In the genomic region with DNA sequence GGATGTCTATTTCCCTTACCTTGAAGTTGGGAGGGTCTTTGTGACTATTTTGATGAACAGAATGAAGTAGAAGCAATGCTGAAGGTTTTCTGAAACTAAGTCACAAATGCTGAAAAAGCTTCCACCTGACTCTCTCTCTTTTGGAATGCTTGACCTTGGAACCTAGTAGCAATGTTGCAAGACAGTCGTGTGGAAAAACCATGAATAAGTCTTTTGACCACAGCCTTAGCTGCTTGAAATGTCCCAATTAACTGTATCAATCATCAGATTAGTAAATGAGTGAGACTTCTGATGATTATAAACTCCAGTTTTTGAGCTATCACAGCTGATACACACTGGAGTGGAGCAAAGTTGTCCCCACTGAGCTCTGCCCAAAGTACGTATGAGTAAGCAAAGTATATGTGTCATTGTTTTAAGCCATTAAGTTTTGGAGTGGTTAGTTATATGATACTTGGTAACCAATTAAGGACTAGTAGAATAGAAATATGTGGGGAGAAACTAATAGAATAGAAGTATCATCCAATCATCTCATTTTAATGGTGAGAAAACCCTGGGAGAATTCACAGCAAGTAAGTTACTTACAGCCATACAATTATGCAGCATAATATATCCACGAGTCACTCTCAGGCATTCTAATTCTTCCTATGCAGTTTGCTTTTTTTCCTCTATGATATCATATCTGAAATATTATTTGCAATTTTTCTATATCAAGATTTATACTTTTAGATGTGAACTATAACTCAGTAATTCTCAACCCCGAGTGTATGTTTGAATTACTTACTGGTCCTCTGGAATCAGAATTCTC, we compare ENCODE assay signal across 31 cellular contexts.
DNase-seq lines count a peak whose midpoint lies in the region; FAIRE-seq and TF ChIP-seq lines count a peak whose summit lies in the region.
"Had no signal": no experiment of that assay in that cellular context is flagged by ENCODE, and none has a peak within 500 bp of the region (broad histone marks: within the 10 kb centered on the region; RNA-seq: fewer than 3 reads in every experiment).

No MANE protein-coding gene starts in this region.

- H3K36me3 ChIP-seq in neural progenitor cell (no peaks in the 10 kb centered on the region), uterus (no peaks in the 10 kb centered on the region)
- H3K36me3 ChIP-seq: BLaER1, gastrocnemius medialis, lower lobe of right lung, upper lobe of left lung had no signal

- no peak for FAIRE-seq in GM12891 (lab: Jason Lieb, UNC)
- FAIRE-seq: GM12878 had no signal

- H3K4me3 ChIP-seq in choroid plexus epithelial cell (ENCODE audit: low read depth, low read length), result no peak overlapping the region
- H3K4me3 ChIP-seq in neural progenitor cell, result no peak overlapping the region
- no peak overlapping the region for H3K4me3 ChIP-seq in uterus
- H3K4me3 ChIP-seq: BLaER1, gastrocnemius medialis, GM12878, lower lobe of right lung, upper lobe of left lung had no signal

- H3K9me3 ChIP-seq in neural progenitor cell (ENCODE audit: low read depth), result no peaks in the 10 kb centered on the region
- peaks cover 0 to 4% of the 10 kb centered on the region in 2 donors for H3K9me3 ChIP-seq in uterus
- H3K9me3 ChIP-seq: BLaER1, gastrocnemius medialis, lower lobe of right lung, upper lobe of left lung had no signal

- H3K27ac Mint-ChIP-seq in neural progenitor cell, result no peak overlapping the region
- H3K27ac Mint-ChIP-seq: activated naive CD4-positive, alpha-beta T cell treated with anti-CD3 and anti-CD28 coated beads, Interleukin-2, amount 50 U/mL, for 24 hours; activated T-helper 17 cell treated with anti-CD3 and anti-CD28 coated beads, Interleukin-2, amount 50 U/mL, for 72 hours; WTC11 had no signal

- H3K27ac ChIP-seq in neural progenitor cell (no peak overlapping the region), uterus (no peak overlapping the region)
- H3K27ac ChIP-seq: BLaER1, gastrocnemius medialis, lower lobe of right lung, upper lobe of left lung had no signal

- no peaks in the 10 kb centered on the region for H4K20me1 ChIP-seq in neural progenitor cell (ENCODE audit: low read depth)
- H4K20me1 ChIP-seq: BLaER1 had no signal

- TF ChIP-seq CTCF in choroid plexus epithelial cell (conservative IDR thresholded peaks at IDR 0.05; ENCODE audit: low read depth, low read length), result no peak
- TF ChIP-seq CTCF in neural progenitor cell (IDR thresholded peaks at IDR 0.05), result no peak
- no peak for TF ChIP-seq CTCF in uterus (IDR thresholded peaks at IDR 0.05)

- no peak overlapping the region for H3K9ac ChIP-seq in neural progenitor cell
- H3K9ac ChIP-seq: BLaER1 had no signal

- DNase-seq in EH (ENCODE audit: low read depth) (peak; percentile 7), NCI-H226 (peak; percentile 12), choroid plexus epithelial cell (ENCODE audit: low read depth) (peak; percentile 55), kidney tubule cell (ENCODE audit: low spot score) (peak; percentile 87), neural progenitor cell (ENCODE audit: low spot score) (no peak), uterus (no peak), epidermal melanocyte (ENCODE audit: insufficient read length, low spot score) (no peak), GM12891 (ENCODE audit: insufficient read length, low spot score) (no peak)
- DNase-seq: activated CD4-positive, alpha-beta T cell treated with anti-CD3 and anti-CD28 coated beads, Interleukin-2, amount 50 U/mL, for 1 hour; aorta; cerebellar nuclear complex; DMS79; gastrocnemius medialis; H9; islet precursor cell; lower lobe of right lung; NCI-H1105 treated with DMSO at 0.1 percent for 48 hours; NCI-H2029; NCI-H82; posterior cingulate gyrus; stimulated activated CD4-positive, alpha-beta T cell treated with anti-CD3 and anti-CD28 coated beads, Interleukin-1b, Interleukin-23, amount 100 ng/mL, for 48 hours; substantia nigra; SW 1271; T1000; upper lobe of left lung had no signal

- H3K27me3 ChIP-seq in neural progenitor cell, result no peaks in the 10 kb centered on the region
- no peaks in the 10 kb centered on the region for H3K27me3 ChIP-seq in uterus
- H3K27me3 ChIP-seq: BLaER1, gastrocnemius medialis, upper lobe of left lung had no signal

- intact Hi-C loops in uterus (cut with DNase I; ENCODE audit: low total_unique reads), result no loop called here

- no peak for TF ChIP-seq POLR2A in uterus (IDR thresholded peaks at IDR 0.05)
- no peak for TF ChIP-seq POLR2A in GM12891 (IDR thresholded peaks at IDR 0.05; ENCODE audit: low read depth, low read length)

- no peaks in the 10 kb centered on the region for H3F3A ChIP-seq in neural progenitor cell (ENCODE audit: low read depth)

- no peaks in the 10 kb centered on the region for H3K9me3 Mint-ChIP-seq in neural progenitor cell
- H3K9me3 Mint-ChIP-seq: neural crest cell had no signal

- H3K36me3 Mint-ChIP-seq in neural progenitor cell, result no peaks in the 10 kb centered on the region
- H3K36me3 Mint-ChIP-seq: activated naive CD4-positive, alpha-beta T cell treated with anti-CD3 and anti-CD28 coated beads, Interleukin-2, amount 50 U/mL, for 24 hours; WTC11 had no signal

- H2AFZ ChIP-seq in neural progenitor cell (replicated peaks), result no peak overlapping the region

- peaks cover 5% of the 10 kb centered on the region for H3K4me1 Mint-ChIP-seq in neural progenitor cell
- H3K4me1 Mint-ChIP-seq: activated naive CD4-positive, alpha-beta T cell treated with anti-CD3 and anti-CD28 coated beads, Interleukin-2, amount 50 U/mL, for 24 hours; activated T-helper 17 cell treated with anti-CD3 and anti-CD28 coated beads, Interleukin-2, amount 50 U/mL, for 72 hours; neural crest cell had no signal

- no peak overlapping the region for H3K4me2 ChIP-seq in neural progenitor cell
- H3K4me2 ChIP-seq: BLaER1 had no signal

- peaks cover 8% of the 10 kb centered on the region for H3K4me1 ChIP-seq in neural progenitor cell
- H3K4me1 ChIP-seq in uterus, result no peaks in the 10 kb centered on the region
- H3K4me1 ChIP-seq: BLaER1, gastrocnemius medialis, lower lobe of right lung, upper lobe of left lung had no signal

- H3K4me3 Mint-ChIP-seq in neural progenitor cell, result no peak overlapping the region
- H3K4me3 Mint-ChIP-seq: activated naive CD4-positive, alpha-beta T cell treated with anti-CD3 and anti-CD28 coated beads, Interleukin-2, amount 50 U/mL, for 24 hours; activated T-helper 17 cell treated with anti-CD3 and anti-CD28 coated beads, Interleukin-2, amount 50 U/mL, for 72 hours; H9; neural crest cell; WTC11 had no signal

- no peaks in the 10 kb centered on the region for H3K27me3 Mint-ChIP-seq in neural progenitor cell (ENCODE audit: insufficient read depth, low read depth)
- H3K27me3 Mint-ChIP-seq: activated naive CD4-positive, alpha-beta T cell treated with anti-CD3 and anti-CD28 coated beads, Interleukin-2, amount 50 U/mL, for 24 hours; activated T-helper 17 cell treated with anti-CD3 and anti-CD28 coated beads, Interleukin-2, amount 50 U/mL, for 72 hours had no signal

- H3K79me2 ChIP-seq in neural progenitor cell (ENCODE audit: low read depth), result no peaks in the 10 kb centered on the region

TF ChIP-seq in GM12891, 5 proteins besides CTCF, POLR2A, EP300 and RAD21:
- TF ChIP-seq PAX5 (IDR thresholded peaks at IDR 0.05; ENCODE audit: insufficient read depth, low read length, severe bottlenecking) (no peak), TAF1 (IDR thresholded peaks at IDR 0.05; ENCODE audit: low read depth, low read length) (no peak), POLR2AphosphoS5 (IDR thresholded peaks at IDR 0.05; ENCODE audit: low read depth, low read length) (no peak), POU2F2 (IDR thresholded peaks at IDR 0.05; ENCODE audit: low read depth, low read length) (no peak), SPI1 (IDR thresholded peaks at IDR 0.05; ENCODE audit: low read depth, low read length) (no peak)

Comparison
In these comparisons a context has a peak if more than half of its experiments do, and no peak if none do; other contexts are left out.
1. DNase-seq: peak in EH (single experiment), NCI-H226 (single experiment), choroid plexus epithelial cell (single experiment) and kidney tubule cell (single experiment); none in neural progenitor cell (single experiment), uterus (0 of 2), epidermal melanocyte (single experiment) and GM12891 (single experiment).